Comparison of ENCODE assay signal across 1 cellular context in genomic region chr17:75456417-75457046, GRCh38.
TF ChIP-seq lines count a peak whose summit lies in the region.

TSS of gene TMEM94 (plus strand) at chr17:75456635. CDS start at chr17:75471906, 15,271 bp downstream.

TF ChIP-seq in H1, 55 proteins besides CTCF, POLR2A, EP300 and RAD21 (continued from another document):
- TF ChIP-seq CBX8 (IDR thresholded peaks at IDR 0.05; ENCODE audit: borderline replicate concordance, low read depth, low read length) (no peak), CHD2 (IDR thresholded peaks at IDR 0.05; ENCODE audit: low read length) (peak; percentile 95), POLR2AphosphoS5 (IDR thresholded peaks at IDR 0.05; ENCODE audit: low read depth, low read length) (peak; percentile 71)
